Comparison of ENCODE assay signal across 1 cellular context in the genomic region with DNA sequence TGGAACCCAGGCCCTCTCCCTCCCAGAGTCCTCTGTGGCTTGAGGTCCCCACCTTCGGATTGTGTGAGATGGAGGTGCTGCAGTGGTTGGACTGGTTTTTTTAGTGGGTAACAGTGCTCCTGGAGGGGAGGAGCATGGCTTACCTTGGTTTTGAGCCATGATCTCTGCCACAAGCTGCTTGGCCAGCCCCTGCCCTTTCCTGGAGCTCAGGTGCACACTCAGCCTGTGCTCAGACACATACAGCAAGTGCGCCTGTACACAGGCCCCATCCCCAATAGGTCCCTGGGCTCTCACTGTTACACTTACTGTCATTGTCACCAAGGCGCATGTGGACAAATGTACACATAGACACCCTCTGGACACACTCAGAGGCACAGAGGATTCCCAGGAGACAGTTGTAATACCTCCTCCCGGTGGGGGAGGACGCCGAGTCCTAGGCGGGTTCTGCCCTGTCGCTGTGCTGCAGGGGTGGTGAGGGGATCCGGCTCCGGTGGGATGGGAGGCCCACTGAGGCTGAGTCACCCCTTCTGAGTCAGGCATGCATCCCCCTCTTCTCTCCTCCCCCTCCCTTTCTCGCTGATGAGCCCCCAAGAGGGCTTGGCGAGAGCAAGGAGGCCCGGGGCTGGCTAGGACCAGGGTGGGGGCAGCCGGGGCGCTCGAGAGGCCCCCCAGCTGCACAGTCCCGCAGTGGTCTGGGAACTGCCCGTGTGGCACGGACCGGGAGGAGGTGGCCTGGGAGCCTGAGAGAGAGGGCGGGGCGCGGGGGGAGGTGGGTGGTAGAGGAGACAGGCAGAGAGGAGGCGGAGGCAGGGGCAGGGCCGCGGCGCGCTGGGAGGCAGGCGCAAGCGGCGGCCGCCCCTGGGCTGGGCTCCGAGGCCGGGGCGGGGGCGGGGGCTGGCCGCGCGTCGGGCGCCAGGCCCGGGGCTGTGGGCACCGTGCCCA.
A peak's percentile ranks its signal among the peaks of the same experiment; 100 is the strongest.
TF ChIP-seq lines count a peak whose summit lies in the region.

No MANE protein-coding gene starts in this region.

TF ChIP-seq in HepG2, 621 proteins besides CTCF, POLR2A, EP300 and RAD21 (continued from another document and continues in another):
- TF ChIP-seq, protein P1, sequence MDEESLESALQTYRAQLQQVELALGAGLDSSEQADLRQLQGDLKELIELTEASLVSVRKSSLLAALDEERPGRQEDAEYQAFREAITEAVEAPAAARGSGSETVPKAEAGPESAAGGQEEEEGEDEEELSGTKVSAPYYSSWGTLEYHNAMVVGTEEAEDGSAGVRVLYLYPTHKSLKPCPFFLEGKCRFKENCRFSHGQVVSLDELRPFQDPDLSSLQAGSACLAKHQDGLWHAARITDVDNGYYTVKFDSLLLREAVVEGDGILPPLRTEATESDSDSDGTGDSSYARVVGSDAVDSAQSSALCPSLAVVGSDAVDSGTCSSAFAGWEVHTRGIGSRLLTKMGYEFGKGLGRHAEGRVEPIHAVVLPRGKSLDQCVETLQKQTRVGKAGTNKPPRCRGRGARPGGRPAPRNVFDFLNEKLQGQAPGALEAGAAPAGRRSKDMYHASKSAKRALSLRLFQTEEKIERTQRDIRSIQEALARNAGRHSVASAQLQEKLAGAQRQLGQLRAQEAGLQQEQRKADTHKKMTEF (CRISPR knock-in tag; IDR thresholded peaks at IDR 0.05) = peak; percentile 47; the same call in 1 of the 2 replicates
- TF ChIP-seq HHEX (CRISPR knock-in tag; IDR thresholded peaks at IDR 0.05) (peak; percentile 32; the same call in 1 of the 2 replicates), TBX2 (CRISPR knock-in tag; IDR thresholded peaks at IDR 0.05; ENCODE audit: borderline replicate concordance) (no peak), ZBTB26 (CRISPR knock-in tag; IDR thresholded peaks at IDR 0.05; ENCODE audit: borderline replicate concordance) (no peak; the same call in 1 of the 2 replicates), AGO2 (optimal IDR thresholded peaks at IDR 0.05; ENCODE audit: low read depth, low read length) (no peak), RFXAP (CRISPR knock-in tag; IDR thresholded peaks at IDR 0.05; ENCODE audit: borderline replicate concordance) (0 out of 2 replicates have a peak, but pooled peaks have one; percentile 60), CREB3 (CRISPR knock-in tag; IDR thresholded peaks at IDR 0.05) (no peak), ADNP (CRISPR knock-in tag; IDR thresholded peaks at IDR 0.05) (no peak), GLI4 (CRISPR knock-in tag; IDR thresholded peaks at IDR 0.05; ENCODE audit: borderline replicate concordance) (no peak), MTA1 (CRISPR knock-in tag; IDR thresholded peaks at IDR 0.05; ENCODE audit: borderline replicate concordance) (peak; percentile 47; the same call in 1 of the 2 replicates), TFDP2 (CRISPR knock-in tag; IDR thresholded peaks at IDR 0.05) (no peak), ZNF160 (CRISPR knock-in tag; IDR thresholded peaks at IDR 0.05) (no peak), SNAI1 (CRISPR knock-in tag; IDR thresholded peaks at IDR 0.05; ENCODE audit: borderline replicate concordance) (no peak), YEATS4 (CRISPR knock-in tag; IDR thresholded peaks at IDR 0.05; ENCODE audit: borderline replicate concordance) (no peak), ZEB1 (IDR thresholded peaks at IDR 0.05; ENCODE audit: insufficient replicate concordance, low read depth) (no peak), ZSCAN21 (CRISPR knock-in tag; IDR thresholded peaks at IDR 0.05; ENCODE audit: borderline replicate concordance) (no peak; the same call in 1 of the 2 replicates), ZNF773 (CRISPR knock-in tag; IDR thresholded peaks at IDR 0.05; ENCODE audit: borderline replicate concordance) (no peak), ZNF775 (CRISPR knock-in tag; IDR thresholded peaks at IDR 0.05; ENCODE audit: borderline replicate concordance) (0 out of 2 replicates have a peak, but pooled peaks have one; percentile 17), JUND (CRISPR knock-in tag; IDR thresholded peaks at IDR 0.05) (no peak), ZNF75D (CRISPR knock-in tag; IDR thresholded peaks at IDR 0.05; ENCODE audit: borderline replicate concordance) (no peak), REST (IDR thresholded peaks at IDR 0.05; ENCODE audit: borderline replicate concordance in 1 of 2, low read depth in 1 of 2, low read length in 2 of 2) (no peak), RARA (CRISPR knock-in tag; IDR thresholded peaks at IDR 0.05) (no peak), IRF2 (CRISPR knock-in tag; IDR thresholded peaks at IDR 0.05) (0 out of 2 replicates have a peak, but pooled peaks have one; percentile 11), ZNF556 (CRISPR knock-in tag; IDR thresholded peaks at IDR 0.05; ENCODE audit: borderline replicate concordance) (peak; percentile 85), CHD2 (IDR thresholded peaks at IDR 0.05; ENCODE audit: low read depth, low read length) (no peak), NFE2L1 (CRISPR knock-in tag; IDR thresholded peaks at IDR 0.05; ENCODE audit: borderline replicate concordance) (0 out of 2 replicates have a peak, but pooled peaks have one; percentile 37), ZNF34 (CRISPR knock-in tag; IDR thresholded peaks at IDR 0.05; ENCODE audit: borderline replicate concordance) (peak; percentile 86), ZBTB1 (CRISPR knock-in tag; IDR thresholded peaks at IDR 0.05; ENCODE audit: borderline replicate concordance) (no peak), GFI1 (CRISPR knock-in tag; IDR thresholded peaks at IDR 0.05; ENCODE audit: borderline replicate concordance) (no peak), ZFP1 (CRISPR knock-in tag; IDR thresholded peaks at IDR 0.05) (no peak), SMYD3 (CRISPR knock-in tag; IDR thresholded peaks at IDR 0.05) (no peak), ZFP90 (CRISPR knock-in tag; IDR thresholded peaks at IDR 0.05; ENCODE audit: borderline replicate concordance) (peak; percentile 89)
- TF ChIP-seq, protein P2, sequence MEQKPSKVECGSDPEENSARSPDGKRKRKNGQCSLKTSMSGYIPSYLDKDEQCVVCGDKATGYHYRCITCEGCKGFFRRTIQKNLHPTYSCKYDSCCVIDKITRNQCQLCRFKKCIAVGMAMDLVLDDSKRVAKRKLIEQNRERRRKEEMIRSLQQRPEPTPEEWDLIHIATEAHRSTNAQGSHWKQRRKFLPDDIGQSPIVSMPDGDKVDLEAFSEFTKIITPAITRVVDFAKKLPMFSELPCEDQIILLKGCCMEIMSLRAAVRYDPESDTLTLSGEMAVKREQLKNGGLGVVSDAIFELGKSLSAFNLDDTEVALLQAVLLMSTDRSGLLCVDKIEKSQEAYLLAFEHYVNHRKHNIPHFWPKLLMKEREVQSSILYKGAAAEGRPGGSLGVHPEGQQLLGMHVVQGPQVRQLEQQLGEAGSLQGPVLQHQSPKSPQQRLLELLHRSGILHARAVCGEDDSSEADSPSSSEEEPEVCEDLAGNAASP (CRISPR knock-in tag; IDR thresholded peaks at IDR 0.05; ENCODE audit: borderline replicate concordance) = no peak
- TF ChIP-seq, protein P3, sequence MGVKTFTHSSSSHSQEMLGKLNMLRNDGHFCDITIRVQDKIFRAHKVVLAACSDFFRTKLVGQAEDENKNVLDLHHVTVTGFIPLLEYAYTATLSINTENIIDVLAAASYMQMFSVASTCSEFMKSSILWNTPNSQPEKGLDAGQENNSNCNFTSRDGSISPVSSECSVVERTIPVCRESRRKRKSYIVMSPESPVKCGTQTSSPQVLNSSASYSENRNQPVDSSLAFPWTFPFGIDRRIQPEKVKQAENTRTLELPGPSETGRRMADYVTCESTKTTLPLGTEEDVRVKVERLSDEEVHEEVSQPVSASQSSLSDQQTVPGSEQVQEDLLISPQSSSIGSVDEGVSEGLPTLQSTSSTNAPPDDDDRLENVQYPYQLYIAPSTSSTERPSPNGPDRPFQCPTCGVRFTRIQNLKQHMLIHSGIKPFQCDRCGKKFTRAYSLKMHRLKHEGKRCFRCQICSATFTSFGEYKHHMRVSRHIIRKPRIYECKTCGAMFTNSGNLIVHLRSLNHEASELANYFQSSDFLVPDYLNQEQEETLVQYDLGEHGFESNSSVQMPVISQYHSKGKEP (CRISPR knock-in tag; IDR thresholded peaks at IDR 0.05) = no peak
- TF ChIP-seq, protein P4, sequence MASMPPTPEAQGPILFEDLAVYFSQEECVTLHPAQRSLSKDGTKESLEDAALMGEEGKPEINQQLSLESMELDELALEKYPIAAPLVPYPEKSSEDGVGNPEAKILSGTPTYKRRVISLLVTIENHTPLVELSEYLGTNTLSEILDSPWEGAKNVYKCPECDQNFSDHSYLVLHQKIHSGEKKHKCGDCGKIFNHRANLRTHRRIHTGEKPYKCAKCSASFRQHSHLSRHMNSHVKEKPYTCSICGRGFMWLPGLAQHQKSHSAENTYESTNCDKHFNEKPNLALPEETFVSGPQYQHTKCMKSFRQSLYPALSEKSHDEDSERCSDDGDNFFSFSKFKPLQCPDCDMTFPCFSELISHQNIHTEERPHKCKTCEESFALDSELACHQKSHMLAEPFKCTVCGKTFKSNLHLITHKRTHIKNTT (CRISPR knock-in tag; IDR thresholded peaks at IDR 0.05) = no peak
- TF ChIP-seq, protein P5, sequence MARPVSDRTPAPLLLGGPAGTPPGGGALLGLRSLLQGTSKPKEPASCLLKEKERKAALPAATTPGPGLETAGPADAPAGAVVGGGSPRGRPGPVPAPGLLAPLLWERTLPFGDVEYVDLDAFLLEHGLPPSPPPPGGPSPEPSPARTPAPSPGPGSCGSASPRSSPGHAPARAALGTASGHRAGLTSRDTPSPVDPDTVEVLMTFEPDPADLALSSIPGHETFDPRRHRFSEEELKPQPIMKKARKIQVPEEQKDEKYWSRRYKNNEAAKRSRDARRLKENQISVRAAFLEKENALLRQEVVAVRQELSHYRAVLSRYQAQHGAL (CRISPR knock-in tag; IDR thresholded peaks at IDR 0.05; ENCODE audit: not compliant biosample characterization) = no peak
- TF ChIP-seq, protein P6, sequence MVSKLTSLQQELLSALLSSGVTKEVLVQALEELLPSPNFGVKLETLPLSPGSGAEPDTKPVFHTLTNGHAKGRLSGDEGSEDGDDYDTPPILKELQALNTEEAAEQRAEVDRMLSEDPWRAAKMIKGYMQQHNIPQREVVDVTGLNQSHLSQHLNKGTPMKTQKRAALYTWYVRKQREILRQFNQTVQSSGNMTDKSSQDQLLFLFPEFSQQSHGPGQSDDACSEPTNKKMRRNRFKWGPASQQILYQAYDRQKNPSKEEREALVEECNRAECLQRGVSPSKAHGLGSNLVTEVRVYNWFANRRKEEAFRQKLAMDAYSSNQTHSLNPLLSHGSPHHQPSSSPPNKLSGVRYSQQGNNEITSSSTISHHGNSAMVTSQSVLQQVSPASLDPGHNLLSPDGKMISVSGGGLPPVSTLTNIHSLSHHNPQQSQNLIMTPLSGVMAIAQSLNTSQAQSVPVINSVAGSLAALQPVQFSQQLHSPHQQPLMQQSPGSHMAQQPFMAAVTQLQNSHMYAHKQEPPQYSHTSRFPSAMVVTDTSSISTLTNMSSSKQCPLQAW (CRISPR knock-in tag; IDR thresholded peaks at IDR 0.05) = no peak
- TF ChIP-seq, protein P7, sequence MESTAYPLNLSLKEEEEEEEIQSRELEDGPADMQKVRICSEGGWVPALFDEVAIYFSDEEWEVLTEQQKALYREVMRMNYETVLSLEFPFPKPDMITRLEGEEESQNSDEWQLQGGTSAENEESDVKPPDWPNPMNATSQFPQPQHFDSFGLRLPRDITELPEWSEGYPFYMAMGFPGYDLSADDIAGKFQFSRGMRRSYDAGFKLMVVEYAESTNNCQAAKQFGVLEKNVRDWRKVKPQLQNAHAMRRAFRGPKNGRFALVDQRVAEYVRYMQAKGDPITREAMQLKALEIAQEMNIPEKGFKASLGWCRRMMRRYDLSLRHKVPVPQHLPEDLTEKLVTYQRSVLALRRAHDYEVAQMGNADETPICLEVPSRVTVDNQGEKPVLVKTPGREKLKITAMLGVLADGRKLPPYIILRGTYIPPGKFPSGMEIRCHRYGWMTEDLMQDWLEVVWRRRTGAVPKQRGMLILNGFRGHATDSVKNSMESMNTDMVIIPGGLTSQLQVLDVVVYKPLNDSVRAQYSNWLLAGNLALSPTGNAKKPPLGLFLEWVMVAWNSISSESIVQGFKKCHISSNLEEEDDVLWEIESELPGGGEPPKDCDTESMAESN (CRISPR knock-in tag; conservative IDR thresholded peaks at IDR 0.05) = 0 out of 2 replicates have a peak, but pooled peaks have one; percentile 41
